Comparison of ENCODE assay signal across 21 cellular contexts in the genomic region with DNA sequence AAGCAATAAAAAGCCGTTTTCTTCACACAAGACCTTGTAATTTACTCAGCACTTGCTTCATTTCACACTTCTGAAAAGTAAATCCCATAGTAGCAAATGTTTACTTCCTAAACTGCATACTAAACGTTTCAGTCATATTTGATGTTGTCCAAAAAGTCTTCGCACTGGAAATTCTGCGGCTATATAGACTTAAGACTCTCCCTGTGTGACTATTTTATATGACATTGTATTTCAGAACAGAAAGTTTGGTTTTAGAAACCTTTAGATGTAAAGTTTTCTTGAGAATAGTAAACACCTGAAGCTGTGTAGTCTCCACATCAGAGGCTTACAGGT. TPM values are rescaled to one million over a fixed set of nuclear protein-coding genes. Genes with fewer than 3 reads are reported as not detected.
A peak's percentile ranks its signal among the peaks of the same experiment; 100 is the strongest.
DNase-seq lines count a peak whose midpoint lies in the region; ATAC-seq, FAIRE-seq and TF ChIP-seq lines count a peak whose summit lies in the region.
"Had no signal": no experiment of that assay in that cellular context is flagged by ENCODE, and none has a peak within 500 bp of the region (broad histone marks: within the 10 kb centered on the region; RNA-seq: fewer than 3 reads in every experiment).

No MANE protein-coding gene starts in this region.

- TF ChIP-seq CTCF in HepG2 (CRISPR knock-in tag; IDR thresholded peaks at IDR 0.05) = no peak
- no peak for TF ChIP-seq CTCF in right lobe of liver (IDR thresholded peaks at IDR 0.05)
- TF ChIP-seq CTCF in fibroblast of lung (conservative IDR thresholded peaks at IDR 0.05 in 1 of 2, IDR thresholded peaks at IDR 0.05 in 1 of 2; ENCODE audit: low read depth in 1 of 2, low read length in 2 of 2) = no peak
- no peak for TF ChIP-seq CTCF in prostate gland (IDR thresholded peaks at IDR 0.05)

- H3K9ac ChIP-seq in HepG2 (ENCODE audit: insufficient read depth, low read depth, low read length) (no peak overlapping the region), fibroblast of lung (ENCODE audit: insufficient read depth, low read length) (no peak overlapping the region)

- H3K36me3 ChIP-seq in HepG2 (replicated peaks in 1 of 2; ENCODE audit: control insufficient read depth in 1 of 2, insufficient read depth in 2 of 2, low read length in 2 of 2) (no peaks in the 10 kb centered on the region; a peak in 1 of 5 replicates), right lobe of liver (no peaks in the 10 kb centered on the region), fibroblast of lung (ENCODE audit: control insufficient read depth, insufficient read depth, low read length) (no peaks in the 10 kb centered on the region), prostate gland (no peaks in the 10 kb centered on the region)
- H3K36me3 ChIP-seq in naive thymus-derived CD4-positive, alpha-beta T cell (ENCODE audit: control insufficient read depth in 2 of 3, insufficient read depth in 3 of 3, low read length in 3 of 3) = no peaks in the 10 kb centered on the region

- no peak overlapping the region for H3K4me3 Mint-ChIP-seq in activated CD4-positive, alpha-beta T cell treated with anti-CD3 and anti-CD28 coated beads, Interleukin-2, amount 10 ng/mL, durations not matched to agents 24 days and 14 days
- H3K4me3 Mint-ChIP-seq in stimulated activated naive B cell treated with anti-CD40 and anti-IgM and Interleukin-4, amounts not matched to agents 10 μg/mL and 1 μg/mL and 100 μg/mL, for 72 hours = no peak overlapping the region
- H3K4me3 Mint-ChIP-seq in naive thymus-derived CD4-positive, alpha-beta T cell = no peak overlapping the region
- H3K4me3 Mint-ChIP-seq: activated CD4-positive, alpha-beta memory T cell treated with anti-CD3 and anti-CD28 coated beads, Interleukin-2, amount 10 ng/mL, durations not matched to agents 7 days and 5 days; activated naive CD8-positive, alpha-beta T cell treated with anti-CD3 and anti-CD28 coated beads, Interleukin-2, amount 10 ng/mL, durations not matched to agents 7 days and 5 days; activated T-cell treated with anti-CD3 and anti-CD28 coated beads, Interleukin-2, amount 50 U/mL, for 4 hours; CD4-positive, alpha-beta memory T cell; central memory CD8-positive, alpha-beta T cell; stimulated activated memory B cell treated with anti-CD40 and anti-IgM and Interleukin-4, amounts not matched to agents 10 μg/mL and 1 μg/mL and 100 μg/mL, for 72 hours had no signal

- no peak overlapping the region for H3K4me3 ChIP-seq in HepG2 (replicated peaks in 1 of 3; ENCODE audit: insufficient read depth in 1 of 3, low read depth in 2 of 3, low read length in 3 of 3)
- no peak overlapping the region for H3K4me3 ChIP-seq in right lobe of liver
- no peak overlapping the region for H3K4me3 ChIP-seq in fibroblast of lung (replicated peaks in 1 of 4; ENCODE audit: control extremely low read depth in 1 of 4, insufficient read depth in 1 of 4, low read depth in 3 of 4, low read length in 4 of 4)
- no peak overlapping the region for H3K4me3 ChIP-seq in prostate gland
- H3K4me3 ChIP-seq in naive thymus-derived CD4-positive, alpha-beta T cell (ENCODE audit: low read length) = no peak overlapping the region

- no peaks in the 10 kb centered on the region for H3K9me3 ChIP-seq in HepG2 (ENCODE audit: low read length)
- no peaks in the 10 kb centered on the region for H3K9me3 ChIP-seq in right lobe of liver
- H3K9me3 ChIP-seq in fibroblast of lung (ENCODE audit: control insufficient read depth, insufficient read depth, low read depth, low read length) = no peaks in the 10 kb centered on the region
- no peaks in the 10 kb centered on the region for H3K9me3 ChIP-seq in prostate gland
- no peaks in the 10 kb centered on the region for H3K9me3 ChIP-seq in naive thymus-derived CD4-positive, alpha-beta T cell (ENCODE audit: control insufficient read depth in 2 of 3, low read length in 3 of 3)

- H3K4me1 ChIP-seq in HepG2 (ENCODE audit: insufficient read depth, low read length) = peaks cover 37% of the 10 kb centered on the region
- peaks cover 0 to 3% (median 0%) of the 10 kb centered on the region in 4 donors for H3K4me1 ChIP-seq in right lobe of liver
- H3K4me1 ChIP-seq in fibroblast of lung (ENCODE audit: control insufficient read depth, extremely low read depth, insufficient read depth, low read length) = peaks cover 2% of the 10 kb centered on the region
- H3K4me1 ChIP-seq in prostate gland (replicated peaks) = no peaks in the 10 kb centered on the region
- no peaks in the 10 kb centered on the region for H3K4me1 ChIP-seq in naive thymus-derived CD4-positive, alpha-beta T cell (ENCODE audit: control insufficient read depth in 2 of 2, insufficient read depth in 2 of 2, low read length in 2 of 2)

- H3K27me3 ChIP-seq in HepG2 (ENCODE audit: control insufficient read depth in 1 of 2, insufficient read depth in 2 of 2, low read length in 2 of 2) = no peaks in the 10 kb centered on the region
- H3K27me3 ChIP-seq in right lobe of liver = no peaks in the 10 kb centered on the region
- H3K27me3 ChIP-seq in fibroblast of lung (ENCODE audit: control insufficient read depth, insufficient read depth, low read length) = no peaks in the 10 kb centered on the region
- no peaks in the 10 kb centered on the region for H3K27me3 ChIP-seq in prostate gland (replicated peaks; ENCODE audit: insufficient read depth)
- no peaks in the 10 kb centered on the region for H3K27me3 ChIP-seq in naive thymus-derived CD4-positive, alpha-beta T cell (ENCODE audit: control insufficient read depth in 2 of 2, insufficient read depth in 2 of 2, low read length in 2 of 2)

- H2AFZ ChIP-seq in HepG2 (ENCODE audit: low read length) = no peak overlapping the region
- no peak overlapping the region for H2AFZ ChIP-seq in fibroblast of lung (ENCODE audit: low read length)

- POLR2A ChIA-PET in HepG2 (lab: Yijun Ruan, JAX) = interaction anchor here (1.3 to 1.6 kb wide), 2 partner anchors 10 to 31 kb away, joined by 3 read pairs; no protein-coding TSS in a partner anchor
- POLR2A ChIA-PET in naive thymus-derived CD4-positive, alpha-beta T cell (lab: Charles Lee) = no interaction called here

- intact Hi-C loops in HepG2 (cut with micrococcal nuclease; ENCODE audit: unreplicated experiment) = no loop called here
- intact Hi-C loops in right lobe of liver (cut with DNase I) = no loop called here
- intact Hi-C loops in prostate gland (cut with DNase I) = no loop called here
- intact Hi-C loops in activated CD4-positive, alpha-beta T cell treated with anti-CD3 and anti-CD28 coated beads, Interleukin-2, amount 10 ng/mL, durations not matched to agents 24 days and 14 days (cut with micrococcal nuclease) = no loop called here
- intact Hi-C loops in naive thymus-derived CD4-positive, alpha-beta T cell (cut with micrococcal nuclease) = no loop called here

- BruUV-seq in HepG2 (replicated peaks; lab: Mats Ljungman, UMichigan) = no TSS peak

- no peak for TF ChIP-seq POLR2A in HepG2 (IDR thresholded peaks at IDR 0.05; ENCODE audit: insufficient read depth in 1 of 2, low read depth in 2 of 2, low read length in 2 of 2)
- no peak for TF ChIP-seq POLR2A in right lobe of liver (IDR thresholded peaks at IDR 0.05)
- TF ChIP-seq POLR2A in prostate gland (IDR thresholded peaks at IDR 0.05) = no peak

- peaks cover 5% of the 10 kb centered on the region for H3K27me3 Mint-ChIP-seq in activated CD4-positive, alpha-beta T cell treated with anti-CD3 and anti-CD28 coated beads, Interleukin-2, amount 10 ng/mL, durations not matched to agents 24 days and 14 days
- no peaks in the 10 kb centered on the region for H3K27me3 Mint-ChIP-seq in stimulated activated naive B cell treated with anti-CD40 and anti-IgM and Interleukin-4, amounts not matched to agents 10 μg/mL and 1 μg/mL and 100 μg/mL, for 72 hours
- no peaks in the 10 kb centered on the region for H3K27me3 Mint-ChIP-seq in naive thymus-derived CD4-positive, alpha-beta T cell
- H3K27me3 Mint-ChIP-seq: activated CD4-positive, alpha-beta memory T cell treated with anti-CD3 and anti-CD28 coated beads, Interleukin-2, amount 10 ng/mL, durations not matched to agents 7 days and 5 days; CD4-positive, alpha-beta memory T cell; stimulated activated memory B cell treated with anti-CD40 and anti-IgM and Interleukin-4, amounts not matched to agents 10 μg/mL and 1 μg/mL and 100 μg/mL, for 72 hours had no signal

- TF ChIP-seq RAD21 in HepG2 (CRISPR knock-in tag; IDR thresholded peaks at IDR 0.05) = no peak

- WGBS in HepG2 (ENCODE audit: low lambda C conversion rate) = 50% methylated on average over 4 of the region's 4 CpGs
- 56% methylated on average over 4 of the region's 4 CpGs for WGBS in right lobe of liver (ENCODE audit: insufficient coverage, low coverage, low lambda C conversion rate, missing lambda C conversion rate)
- 22% methylated on average over 4 of the region's 4 CpGs for WGBS in prostate gland

- H3K27ac Mint-ChIP-seq in activated CD4-positive, alpha-beta T cell treated with anti-CD3 and anti-CD28 coated beads, Interleukin-2, amount 10 ng/mL, durations not matched to agents 24 days and 14 days = no peak overlapping the region
- H3K27ac Mint-ChIP-seq in stimulated activated naive B cell treated with anti-CD40 and anti-IgM and Interleukin-4, amounts not matched to agents 10 μg/mL and 1 μg/mL and 100 μg/mL, for 72 hours = no peak overlapping the region
- H3K27ac Mint-ChIP-seq in naive thymus-derived CD4-positive, alpha-beta T cell = no peak overlapping the region
- H3K27ac Mint-ChIP-seq: activated CD4-positive, alpha-beta memory T cell treated with anti-CD3 and anti-CD28 coated beads, Interleukin-2, amount 10 ng/mL, durations not matched to agents 7 days and 5 days; activated naive CD8-positive, alpha-beta T cell treated with anti-CD3 and anti-CD28 coated beads, Interleukin-2, amount 10 ng/mL, durations not matched to agents 7 days and 5 days; CD4-positive, alpha-beta memory T cell; stimulated activated memory B cell treated with anti-CD40 and anti-IgM and Interleukin-4, amounts not matched to agents 10 μg/mL and 1 μg/mL and 100 μg/mL, for 72 hours had no signal

- H4K20me1 ChIP-seq in HepG2 (ENCODE audit: insufficient read depth, low read length) = no peaks in the 10 kb centered on the region
- no peaks in the 10 kb centered on the region for H4K20me1 ChIP-seq in fibroblast of lung (ENCODE audit: control insufficient read depth, extremely low read depth, insufficient read depth, low read length)

- H3K4me2 ChIP-seq in HepG2 (ENCODE audit: low read depth, low read length) (0 out of 2 replicates have a peak overlapping the region, but pooled peaks have one; percentile 13), fibroblast of lung (ENCODE audit: extremely low read depth, insufficient read depth, low read length) (peak overlapping the region; percentile 46)

- CTCF ChIA-PET in HepG2 (lab: Yijun Ruan, JAX; ENCODE audit: low intra/inter-chr PET ratio, low total read pairs) = no interaction called here
- CTCF ChIA-PET in naive thymus-derived CD4-positive, alpha-beta T cell (lab: Charles Lee) = no interaction called here

- FAIRE-seq in HepG2 (lab: Jason Lieb, UNC) = no peak

- ATAC-seq in HepG2 (no peak), right lobe of liver (no peak)
- no peak for ATAC-seq in stimulated activated naive B cell treated with anti-CD40 and anti-IgM and Interleukin-4, amounts not matched to agents 10 μg/mL and 1 μg/mL and 100 μg/mL, for 72 hours (replicated peaks)
- no peak for ATAC-seq in naive thymus-derived CD4-positive, alpha-beta T cell
- ATAC-seq: activated T-cell treated with anti-CD3 and anti-CD28 coated beads, Interleukin-2, amount 50 U/mL, for 4 hours; stimulated activated memory B cell treated with anti-CD40 and anti-IgM and Interleukin-4, amounts not matched to agents 10 μg/mL and 1 μg/mL and 100 μg/mL, for 72 hours had no signal

- in situ Hi-C loops in HepG2 (cut with HindIII; ENCODE audit: extremely low pct_ligation_motif_present, low pct_unique_long_range_greater_than_20kb) = no loop called here

- H3K9me3 Mint-ChIP-seq in activated CD4-positive, alpha-beta T cell treated with anti-CD3 and anti-CD28 coated beads, Interleukin-2, amount 10 ng/mL, durations not matched to agents 24 days and 14 days = no peaks in the 10 kb centered on the region
- no peaks in the 10 kb centered on the region for H3K9me3 Mint-ChIP-seq in stimulated activated naive B cell treated with anti-CD40 and anti-IgM and Interleukin-4, amounts not matched to agents 10 μg/mL and 1 μg/mL and 100 μg/mL, for 72 hours
- peaks cover 0 to 1% (median 0%) of the 10 kb centered on the region in 11 donors for H3K9me3 Mint-ChIP-seq in naive thymus-derived CD4-positive, alpha-beta T cell
- H3K9me3 Mint-ChIP-seq: activated CD4-positive, alpha-beta memory T cell treated with anti-CD3 and anti-CD28 coated beads, Interleukin-2, amount 10 ng/mL, durations not matched to agents 7 days and 5 days; activated naive CD8-positive, alpha-beta T cell treated with anti-CD3 and anti-CD28 coated beads, Interleukin-2, amount 10 ng/mL, durations not matched to agents 7 days and 5 days; activated T-cell treated with anti-CD3 and anti-CD28 coated beads, Interleukin-2, amount 50 U/mL, for 4 hours; CD4-positive, alpha-beta memory T cell; central memory CD8-positive, alpha-beta T cell; stimulated activated memory B cell treated with anti-CD40 and anti-IgM and Interleukin-4, amounts not matched to agents 10 μg/mL and 1 μg/mL and 100 μg/mL, for 72 hours had no signal

- H3K4me1 Mint-ChIP-seq in activated CD4-positive, alpha-beta T cell treated with anti-CD3 and anti-CD28 coated beads, Interleukin-2, amount 10 ng/mL, durations not matched to agents 24 days and 14 days = no peaks in the 10 kb centered on the region
- H3K4me1 Mint-ChIP-seq in stimulated activated naive B cell treated with anti-CD40 and anti-IgM and Interleukin-4, amounts not matched to agents 10 μg/mL and 1 μg/mL and 100 μg/mL, for 72 hours = no peaks in the 10 kb centered on the region
- peaks cover 0 to 2% (median 0%) of the 10 kb centered on the region in 7 donors for H3K4me1 Mint-ChIP-seq in naive thymus-derived CD4-positive, alpha-beta T cell
- H3K4me1 Mint-ChIP-seq: activated CD4-positive, alpha-beta memory T cell treated with anti-CD3 and anti-CD28 coated beads, Interleukin-2, amount 10 ng/mL, durations not matched to agents 7 days and 5 days; activated naive CD8-positive, alpha-beta T cell treated with anti-CD3 and anti-CD28 coated beads, Interleukin-2, amount 10 ng/mL, durations not matched to agents 7 days and 5 days; CD4-positive, alpha-beta memory T cell; central memory CD8-positive, alpha-beta T cell; stimulated activated memory B cell treated with anti-CD40 and anti-IgM and Interleukin-4, amounts not matched to agents 10 μg/mL and 1 μg/mL and 100 μg/mL, for 72 hours had no signal

- H3K27ac ChIP-seq in HepG2 (ENCODE audit: extremely low read length, insufficient read depth, low read length) = no peak overlapping the region
- no peak overlapping the region for H3K27ac ChIP-seq in right lobe of liver
- no peak overlapping the region for H3K27ac ChIP-seq in fibroblast of lung (ENCODE audit: insufficient read depth, low read length)
- H3K27ac ChIP-seq in prostate gland = peak overlapping the region; percentile 53 to 59
- H3K27ac ChIP-seq in naive thymus-derived CD4-positive, alpha-beta T cell (ENCODE audit: low read depth, low read length) = no peak overlapping the region

- TF ChIP-seq EP300 in HepG2 (IDR thresholded peaks at IDR 0.05; ENCODE audit: low read depth in 2 of 2, low read length in 2 of 2) (no peak), HepG2 (CRISPR knock-in tag; IDR thresholded peaks at IDR 0.05; ENCODE audit: borderline replicate concordance) (no peak)

- H3K36me3 Mint-ChIP-seq in activated CD4-positive, alpha-beta T cell treated with anti-CD3 and anti-CD28 coated beads, Interleukin-2, amount 10 ng/mL, durations not matched to agents 24 days and 14 days (ENCODE audit: low read depth) = no peaks in the 10 kb centered on the region
- H3K36me3 Mint-ChIP-seq in stimulated activated naive B cell treated with anti-CD40 and anti-IgM and Interleukin-4, amounts not matched to agents 10 μg/mL and 1 μg/mL and 100 μg/mL, for 72 hours = no peaks in the 10 kb centered on the region
- H3K36me3 Mint-ChIP-seq in naive thymus-derived CD4-positive, alpha-beta T cell = peaks cover 0 to 20% (median 5%) of the 10 kb centered on the region in 5 donors
- H3K36me3 Mint-ChIP-seq: activated naive CD8-positive, alpha-beta T cell treated with anti-CD3 and anti-CD28 coated beads, Interleukin-2, amount 10 ng/mL, durations not matched to agents 7 days and 5 days; stimulated activated memory B cell treated with anti-CD40 and anti-IgM and Interleukin-4, amounts not matched to agents 10 μg/mL and 1 μg/mL and 100 μg/mL, for 72 hours had no signal

- DNase-seq in HepG2 (ENCODE audit: low spot score) (no peak), right lobe of liver (no peak), fibroblast of lung (ENCODE audit: low read depth in 2 of 2) (peak in 1 of 2 donors; percentile 65), prostate gland (ENCODE audit: low spot score) (no peak)
- DNase-seq in activated CD4-positive, alpha-beta T cell treated with anti-CD3 and anti-CD28 coated beads, Interleukin-2, amount 10 ng/mL, durations not matched to agents 24 days and 14 days = no peak
- no peak for DNase-seq in stimulated activated naive B cell treated with anti-CD40 and anti-IgM and Interleukin-4, amounts not matched to agents 10 μg/mL and 1 μg/mL and 100 μg/mL, for 72 hours
- DNase-seq in naive thymus-derived CD4-positive, alpha-beta T cell = no peak
- DNase-seq in activated CD4-positive, alpha-beta T cell treated with anti-CD3 and anti-CD28 coated beads for 4 hours = no peak
- DNase-seq: activated CD4-positive, alpha-beta memory T cell treated with anti-CD3 and anti-CD28 coated beads, Interleukin-2, amount 10 ng/mL, durations not matched to agents 7 days and 5 days; activated naive CD8-positive, alpha-beta T cell treated with anti-CD3 and anti-CD28 coated beads, Interleukin-2, amount 10 ng/mL, durations not matched to agents 7 days and 5 days; activated T-cell treated with anti-CD3 and anti-CD28 coated beads, Interleukin-2, amount 50 U/mL, for 4 hours; CD4-positive, alpha-beta memory T cell; DND-41; KBM-7; NCI-H1092; NCI-H2081 treated with DMSO at 0.1 percent for 48 hours; NCI-H526 treated with DMSO at 0.1 percent for 48 hours; OCI-M1 had no signal

- H3K79me2 ChIP-seq in HepG2 (ENCODE audit: insufficient read depth, low read length) (no peaks in the 10 kb centered on the region), fibroblast of lung (ENCODE audit: control insufficient read depth, insufficient read depth, low read length) (no peaks in the 10 kb centered on the region)

RNA-seq across cellular contexts. Expression of gene ZAR1L, which starts 29.6 kb away (rescaled TPM):
- 0.09 TPM in 1 of 2 replicates, not detected in the other for total RNA-seq in HepG2 (2016; rRNA removed; fragmentation: Illumina TruSeq; extraction: Trizol)
- total RNA-seq in HepG2 (2016; cell fraction: cytosol; rRNA removed; fragmentation: Illumina TruSeq; extraction: Trizol; ENCODE audit: low read depth) = not detected in 2 replicates
- total RNA-seq in HepG2 (2016; cell fraction: insoluble cytoplasmic fraction; rRNA removed; fragmentation: Illumina TruSeq; extraction: Trizol) = not detected in 2 replicates
- 0.09 TPM in 1 of 2 replicates, not detected in the other for total RNA-seq in HepG2 (2016; cell fraction: membrane; rRNA removed; fragmentation: Illumina TruSeq; extraction: Trizol)
- total RNA-seq in HepG2 (2016; cell fraction: nucleus; rRNA removed; fragmentation: Illumina TruSeq; extraction: Trizol) = not detected in 2 replicates
- polyA plus RNA-seq in HepG2 (2011; rRNA removed) = 0.05 TPM in 1 of 2 replicates, not detected in the other
- not detected in 2 replicates for polyA plus RNA-seq in HepG2 (2011; cell fraction: cytosol; rRNA removed)
- 0.09 TPM in 1 of 2 replicates, not detected in the other for polyA plus RNA-seq in HepG2 (2011; cell fraction: nucleus; rRNA removed)
- not detected in 2 replicates for polyA plus RNA-seq in HepG2 (2012)
- not detected in 2 replicates for polyA plus RNA-seq in HepG2 (2016; cell fraction: cytosol; fragmentation: Illumina TruSeq; extraction: Trizol; ENCODE audit: low read depth)
- not detected in 2 replicates for polyA plus RNA-seq in HepG2 (2016; cell fraction: insoluble cytoplasmic fraction; fragmentation: Illumina TruSeq; extraction: Trizol; ENCODE audit: low read depth)
- not detected in 2 replicates for polyA plus RNA-seq in HepG2 (2016; cell fraction: membrane; fragmentation: Illumina TruSeq; extraction: Trizol; ENCODE audit: low read depth)
- polyA plus RNA-seq in HepG2 (2016; cell fraction: nucleus; fragmentation: Illumina TruSeq; extraction: Trizol; ENCODE audit: insufficient read depth, low read depth) = 0.59 TPM in 1 of 2 replicates, not detected in the other
- polyA minus RNA-seq in HepG2 (2011; rRNA and poly(A)+ RNA removed; ENCODE audit: low replicate concordance) = not detected in 2 replicates
- polyA minus RNA-seq in HepG2 (2011; cell fraction: cytosol; rRNA and poly(A)+ RNA removed) = not detected in 2 replicates
- polyA minus RNA-seq in HepG2 (2011; cell fraction: nucleus; rRNA and poly(A)+ RNA removed) = not detected in 2 replicates
- not detected for total RNA-seq in right lobe of liver
- not detected in 2 replicates for total RNA-seq in fibroblast of lung
- not detected in 2 replicates for polyA plus RNA-seq in fibroblast of lung
- not detected in 2 replicates for polyA plus RNA-seq in fibroblast of lung (2012)
- not detected in 2 replicates for polyA minus RNA-seq in fibroblast of lung (ENCODE audit: low replicate concordance)
- not detected for total RNA-seq in prostate gland
- total RNA-seq in activated CD4-positive, alpha-beta T cell treated with anti-CD3 and anti-CD28 coated beads, Interleukin-2, amount 10 ng/mL, durations not matched to agents 24 days and 14 days = 0.19 TPM in 1 of 2 replicates, not detected in the other
- total RNA-seq in naive thymus-derived CD4-positive, alpha-beta T cell = not detected
- not detected for polyA plus RNA-seq in naive thymus-derived CD4-positive, alpha-beta T cell
- total RNA-seq: activated CD4-positive, alpha-beta memory T cell treated with anti-CD3 and anti-CD28 coated beads, Interleukin-2, amount 10 ng/mL, durations not matched to agents 7 days and 5 days; activated naive CD8-positive, alpha-beta T cell treated with anti-CD3 and anti-CD28 coated beads, Interleukin-2, amount 10 ng/mL, durations not matched to agents 7 days and 5 days; activated T-cell treated with anti-CD3 and anti-CD28 coated beads, Interleukin-2, amount 50 U/mL, for 4 hours; CD4-positive, alpha-beta memory T cell; lung microvascular endothelial cell had no signal
- polyA plus RNA-seq: CD4-positive, alpha-beta memory T cell had no signal

RNA-seq across cellular contexts. Expression of gene BRCA2, which starts 29.7 kb away (rescaled TPM):
- total RNA-seq in HepG2 (2016; rRNA removed; fragmentation: Illumina TruSeq; extraction: Trizol) (24.6 and 28.3 TPM in 2 replicates), right lobe of liver (1 to 10 TPM in 4 of 6 experiments, under 1 TPM in 2; 0.46 to 4.0 (median 1.8) TPM), fibroblast of lung (2.1 and 4.5 TPM in 2 replicates), prostate gland (1 to 10 TPM; 1.8 to 6.6 TPM)
- 2.6 and 3.3 TPM in 2 replicates for total RNA-seq in HepG2 (2016; cell fraction: cytosol; rRNA removed; fragmentation: Illumina TruSeq; extraction: Trizol; ENCODE audit: low read depth)
- total RNA-seq in HepG2 (2016; cell fraction: insoluble cytoplasmic fraction; rRNA removed; fragmentation: Illumina TruSeq; extraction: Trizol) = 19.9 and 29.6 TPM in 2 replicates
- total RNA-seq in HepG2 (2016; cell fraction: membrane; rRNA removed; fragmentation: Illumina TruSeq; extraction: Trizol) = 5.4 TPM in 2 replicates
- total RNA-seq in HepG2 (2016; cell fraction: nucleus; rRNA removed; fragmentation: Illumina TruSeq; extraction: Trizol) = 33.0 and 36.6 TPM in 2 replicates
- polyA plus RNA-seq in HepG2 (2011; rRNA removed) (1.8 and 3.1 TPM in 2 replicates), fibroblast of lung (2.0 and 3.2 TPM in 2 replicates)
- polyA plus RNA-seq in HepG2 (2011; cell fraction: cytosol; rRNA removed) = 0.48 and 1.6 TPM in 2 replicates
- 2.2 and 3.1 TPM in 2 replicates for polyA plus RNA-seq in HepG2 (2011; cell fraction: nucleus; rRNA removed)
- polyA plus RNA-seq in HepG2 (2012) = 0.95 and 4.7 TPM in 2 replicates
- polyA plus RNA-seq in HepG2 (2016; cell fraction: cytosol; fragmentation: Illumina TruSeq; extraction: Trizol; ENCODE audit: low read depth) = 0.29 and 0.40 TPM in 2 replicates
- polyA plus RNA-seq in HepG2 (2016; cell fraction: insoluble cytoplasmic fraction; fragmentation: Illumina TruSeq; extraction: Trizol; ENCODE audit: low read depth) = 13.9 and 14.6 TPM in 2 replicates
- 0.37 and 2.5 TPM in 2 replicates for polyA plus RNA-seq in HepG2 (2016; cell fraction: membrane; fragmentation: Illumina TruSeq; extraction: Trizol; ENCODE audit: low read depth)
- polyA plus RNA-seq in HepG2 (2016; cell fraction: nucleus; fragmentation: Illumina TruSeq; extraction: Trizol; ENCODE audit: insufficient read depth, low read depth) = 27.2 and 32.6 TPM in 2 replicates
- 0.74 and 5.3 TPM in 2 replicates for polyA minus RNA-seq in HepG2 (2011; rRNA and poly(A)+ RNA removed; ENCODE audit: low replicate concordance)
- 3.3 and 3.8 TPM in 2 replicates for polyA minus RNA-seq in HepG2 (2011; cell fraction: cytosol; rRNA and poly(A)+ RNA removed)
- polyA minus RNA-seq in HepG2 (2011; cell fraction: nucleus; rRNA and poly(A)+ RNA removed) = 16.8 and 23.8 TPM in 2 replicates
- 1.2 and 3.3 TPM in 2 replicates for polyA plus RNA-seq in fibroblast of lung (2012)
- polyA minus RNA-seq in fibroblast of lung (ENCODE audit: low replicate concordance) = 0.43 and 1.5 TPM in 2 replicates
- 23.1 and 24.7 TPM in 2 replicates for total RNA-seq in activated CD4-positive, alpha-beta T cell treated with anti-CD3 and anti-CD28 coated beads, Interleukin-2, amount 10 ng/mL, durations not matched to agents 24 days and 14 days
- total RNA-seq in naive thymus-derived CD4-positive, alpha-beta T cell = 10 to 100 TPM in 1 of 5 experiments, 1 to 10 TPM in 4; 3.2 to 19.9 (median 4.3) TPM
- 1 to 10 TPM; 1.1 to 1.6 TPM for polyA plus RNA-seq in naive thymus-derived CD4-positive, alpha-beta T cell

Comparison
In these comparisons a context has a peak if more than half of its experiments do, and no peak if none do; other contexts are left out.
1. H3K27ac ChIP-seq: peak in prostate gland (2 of 2); none in HepG2 (single experiment), right lobe of liver (0 of 3), fibroblast of lung (single experiment) and naive thymus-derived CD4-positive, alpha-beta T cell (single experiment).